In the genomic region with DNA sequence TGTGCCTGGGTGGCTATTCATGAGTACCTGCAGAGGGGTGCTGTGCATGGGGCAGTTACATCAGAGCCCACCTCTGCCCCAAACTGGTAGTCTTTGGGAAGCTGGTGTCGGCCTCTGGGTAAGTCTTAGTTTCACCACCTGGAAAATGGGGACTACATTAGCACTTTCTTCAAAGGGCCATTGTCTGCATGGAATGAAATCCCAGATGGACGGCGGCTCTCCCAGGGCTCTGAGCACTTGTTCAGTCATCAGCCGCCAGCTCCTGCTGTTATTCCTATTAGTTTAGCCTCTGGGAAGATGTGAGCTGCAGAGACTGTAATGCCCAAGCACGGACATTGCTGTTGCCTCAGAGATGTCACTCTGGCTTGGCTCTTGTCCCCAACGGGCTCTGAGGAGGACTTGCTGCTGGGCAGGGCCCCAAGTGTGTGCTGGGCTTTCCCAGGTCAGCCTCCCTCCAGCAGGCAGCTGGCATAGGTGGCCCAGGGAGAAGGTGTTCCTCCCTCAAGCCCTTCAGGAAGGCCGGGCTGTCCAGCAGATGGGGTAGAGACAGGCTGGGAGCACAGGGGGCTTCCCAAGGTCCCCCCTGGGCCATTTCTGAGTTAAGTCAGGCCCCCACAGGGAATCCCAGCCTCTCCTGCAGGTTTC, we compare ENCODE assay signal across 1 cellular context.
TF ChIP-seq lines count a peak whose summit lies in the region.

No MANE protein-coding gene starts in this region.

TF ChIP-seq in H1, 55 proteins besides CTCF, POLR2A, EP300 and RAD21:
- TF ChIP-seq KDM1A (IDR thresholded peaks at IDR 0.05; ENCODE audit: borderline replicate concordance, low read length) (peak; percentile 87), HDAC2 (IDR thresholded peaks at IDR 0.05; ENCODE audit: borderline replicate concordance in 1 of 2, low read depth in 2 of 2, low read length in 2 of 2) (peak in 1 of 2 experiments; percentile 73; a peak in 1 of 4 replicates), POU5F1 (IDR thresholded peaks at IDR 0.05; ENCODE audit: low read depth, low read length) (no peak), CREB1 (IDR thresholded peaks at IDR 0.05) (no peak), TCF12 (IDR thresholded peaks at IDR 0.05; ENCODE audit: low read depth, low read length) (0 out of 2 replicates have a peak, but pooled peaks have one; percentile 62)
